ENCODE assay signal across 29 cellular contexts in the genomic region with DNA sequence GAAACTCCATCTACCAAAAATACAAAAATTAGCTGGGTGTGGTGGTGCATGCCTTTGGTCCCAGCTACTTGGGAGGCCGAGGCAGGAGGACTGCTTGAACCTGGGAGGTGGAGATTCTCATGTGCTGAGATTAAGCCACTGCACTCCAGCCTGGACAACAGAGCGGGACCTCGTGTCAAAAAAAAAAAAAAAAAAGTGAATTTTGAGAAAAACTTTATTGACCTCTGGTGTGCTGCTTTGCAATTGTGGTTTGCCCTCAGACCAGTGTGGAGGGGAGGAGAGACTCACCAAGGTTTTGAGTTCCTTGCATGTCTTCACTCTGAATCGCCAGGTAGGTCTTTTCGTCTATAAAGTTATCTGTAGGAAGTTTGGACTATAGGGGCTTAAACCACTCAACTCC.
"Had no signal": no experiment of that assay in that cellular context is flagged by ENCODE, and none has a peak within 500 bp of the region (broad histone marks: within the 10 kb centered on the region; RNA-seq: fewer than 3 reads in every experiment).

No MANE protein-coding gene starts in this region.

- H3K4me3 Mint-ChIP-seq: stimulated activated effector memory CD8-positive, alpha-beta T cell treated with anti-CD3 and anti-CD28 coated beads, Interleukin-12 subunit alpha, Interleukin-12 subunit beta, amount 100 ng/mL, for 72 hours; stimulated activated memory B cell treated with anti-CD40 and anti-IgM and Interleukin-4, amounts not matched to agents 10 μg/mL and 1 μg/mL and 100 μg/mL, for 72 hours; stimulated activated naive B cell treated with anti-CD40 and anti-IgM and Interleukin-4, amounts not matched to agents 10 μg/mL and 1 μg/mL and 100 μg/mL, for 72 hours; stimulated activated naive CD8-positive, alpha-beta T cell treated with anti-CD3 and anti-CD28 coated beads, Interleukin-15, amount 100 ng/mL, for 72 hours; stimulated activated naive CD8-positive, alpha-beta T cell treated with anti-CD3 and anti-CD28 coated beads, Interleukin-15, Interleukin-2, amounts not matched to agents 100 ng/mL and 50 ng/mL, for 24 hours; type B pancreatic cell had no signal

- H3K4me1 ChIP-seq: stomach, suprapubic skin, testis, thyroid gland, tibial artery, tibial nerve, transverse colon, upper lobe of left lung, upper lobe of right lung, uterus, vagina had no signal

- H3K9me3 Mint-ChIP-seq: type B pancreatic cell had no signal

- H3K27ac Mint-ChIP-seq: stimulated activated effector memory CD8-positive, alpha-beta T cell treated with anti-CD3 and anti-CD28 coated beads, Interleukin-12 subunit alpha, Interleukin-12 subunit beta, amount 100 ng/mL, for 72 hours; stimulated activated memory B cell treated with anti-CD40 and anti-IgM and Interleukin-4, amounts not matched to agents 10 μg/mL and 1 μg/mL and 100 μg/mL, for 72 hours; stimulated activated naive B cell treated with anti-CD40 and anti-IgM and Interleukin-4, amounts not matched to agents 10 μg/mL and 1 μg/mL and 100 μg/mL, for 72 hours; stimulated activated naive CD8-positive, alpha-beta T cell treated with anti-CD3 and anti-CD28 coated beads, Interleukin-15, amount 100 ng/mL, for 72 hours; stimulated activated naive CD8-positive, alpha-beta T cell treated with anti-CD3 and anti-CD28 coated beads, Interleukin-15, Interleukin-2, amounts not matched to agents 100 ng/mL and 50 ng/mL, for 24 hours; type B pancreatic cell had no signal

- H3K27ac ChIP-seq: stomach, suprapubic skin, testis, thoracic aorta, thyroid gland, tibial artery, tibial nerve, transverse colon, upper lobe of left lung, upper lobe of right lung, uterus, vagina had no signal

- ATAC-seq: stimulated activated effector memory CD8-positive, alpha-beta T cell treated with anti-CD3 and anti-CD28 coated beads, Interleukin-12 subunit alpha, Interleukin-12 subunit beta, amount 100 ng/mL, for 72 hours; stimulated activated memory B cell treated with anti-CD40 and anti-IgM and Interleukin-4, amounts not matched to agents 10 μg/mL and 1 μg/mL and 100 μg/mL, for 72 hours; stimulated activated naive B cell treated with anti-CD40 and anti-IgM and Interleukin-4, amounts not matched to agents 10 μg/mL and 1 μg/mL and 100 μg/mL, for 72 hours; stimulated activated naive CD8-positive, alpha-beta T cell treated with anti-CD3 and anti-CD28 coated beads, Interleukin-15, amount 100 ng/mL, for 72 hours; stimulated activated naive CD8-positive, alpha-beta T cell treated with anti-CD3 and anti-CD28 coated beads, Interleukin-15, Interleukin-2, amounts not matched to agents 100 U/mL and 50 U/mL, for 24 hours; upper lobe of right lung had no signal

- H3K4me1 Mint-ChIP-seq: stimulated activated effector memory CD8-positive, alpha-beta T cell treated with anti-CD3 and anti-CD28 coated beads, Interleukin-12 subunit alpha, Interleukin-12 subunit beta, amount 100 ng/mL, for 72 hours; stimulated activated memory B cell treated with anti-CD40 and anti-IgM and Interleukin-4, amounts not matched to agents 10 μg/mL and 1 μg/mL and 100 μg/mL, for 72 hours; stimulated activated naive B cell treated with anti-CD40 and anti-IgM and Interleukin-4, amounts not matched to agents 10 μg/mL and 1 μg/mL and 100 μg/mL, for 72 hours; stimulated activated naive CD8-positive, alpha-beta T cell treated with anti-CD3 and anti-CD28 coated beads, Interleukin-15, amount 100 ng/mL, for 72 hours had no signal

- FAIRE-seq: urothelium cell line had no signal

- H3K27me3 ChIP-seq: stomach, suprapubic skin, testis, thyroid gland, tibial artery, tibial nerve, transverse colon, upper lobe of left lung, upper lobe of right lung, uterus, vagina had no signal

- H3K36me3 Mint-ChIP-seq: stimulated activated effector memory CD8-positive, alpha-beta T cell treated with anti-CD3 and anti-CD28 coated beads, Interleukin-12 subunit alpha, Interleukin-12 subunit beta, amount 100 ng/mL, for 72 hours; type B pancreatic cell had no signal

- H3K9me3 ChIP-seq: testis, thyroid gland, transverse colon, upper lobe of right lung had no signal

- H3K4me3 ChIP-seq: stomach, suprapubic skin, testis, thoracic aorta, thyroid gland, tibial artery, tibial nerve, transverse colon, upper lobe of left lung, upper lobe of right lung, uterus, vagina had no signal

- H3K27me3 Mint-ChIP-seq: stimulated activated naive B cell treated with anti-CD40 and anti-IgM and Interleukin-4, amounts not matched to agents 10 μg/mL and 1 μg/mL and 100 μg/mL, for 72 hours; type B pancreatic cell had no signal

- DNase-seq: stimulated activated CD4-positive, alpha-beta T cell treated with anti-CD3 and anti-CD28 coated beads, Interleukin-2, amount 100 ng/mL, for 48 hours; stimulated activated CD4-positive, alpha-beta T cell treated with anti-CD3 and anti-CD28 coated beads, Interleukin-4, amount 100 ng/mL, for 1 hour; stimulated activated CD4-positive, alpha-beta T cell treated with anti-CD3 and anti-CD28 coated beads, Interleukin-4, amount 100 ng/mL, for 24 hours; stimulated activated CD4-positive, alpha-beta T cell treated with anti-CD3 and anti-CD28 coated beads, Interleukin-4, amount 100 ng/mL, for 4 hours; stimulated activated CD8-positive, alpha-beta memory T cell treated with anti-CD3 and anti-CD28 coated beads, Interleukin-4, amount 100 ng/mL, for 48 hours; stimulated activated naive B cell treated with anti-CD40 and anti-IgM and Interleukin-4, amounts not matched to agents 10 μg/mL and 1 μg/mL and 100 μg/mL, for 72 hours; stimulated activated naive CD4-positive, alpha-beta T cell; stimulated activated naive CD4-positive, alpha-beta T cell treated with Interleukin-2 at 50 U/mL for 16 hours; stimulated activated naive CD8-positive, alpha-beta T cell treated with anti-CD3 and anti-CD28 coated beads, Interleukin-15, amount 100 ng/mL, for 72 hours; stimulated activated naive CD8-positive, alpha-beta T cell treated with anti-CD3 and anti-CD28 coated beads, Interleukin-15, Interleukin-2, amounts not matched to agents 100 U/mL and 50 U/mL, for 24 hours; stomach; substantia nigra; testis; thyroid gland; tibial artery; transverse colon; trophoblast cell; upper lobe of left lung; upper lobe of right lung; uterus had no signal

- H3K36me3 ChIP-seq: thyroid gland, upper lobe of right lung, uterus had no signal
